ENCODE assay signal across 1 cellular context in genomic region chr6:17096076-17096475, GRCh38.
TF ChIP-seq lines count a peak whose summit lies in the region.

No MANE protein-coding gene starts in this region.

TF ChIP-seq in H1, 55 proteins besides CTCF, POLR2A, EP300 and RAD21:
- TF ChIP-seq E2F6 (IDR thresholded peaks at IDR 0.05) = no peak
- no peak for TF ChIP-seq EZH2 (IDR thresholded peaks at IDR 0.05; ENCODE audit: low read depth, low read length, severe bottlenecking)
- TF ChIP-seq CHD1 (IDR thresholded peaks at IDR 0.05; ENCODE audit: low read depth, low read length) = no peak
- no peak for TF ChIP-seq CHD2 (IDR thresholded peaks at IDR 0.05; ENCODE audit: low read length)
- TF ChIP-seq ASH2L (IDR thresholded peaks at IDR 0.05; ENCODE audit: low read length) = no peak
- TF ChIP-seq TBP (IDR thresholded peaks at IDR 0.05; ENCODE audit: low read depth, low read length) = no peak
- no peak for TF ChIP-seq HDAC2 (IDR thresholded peaks at IDR 0.05; ENCODE audit: borderline replicate concordance in 1 of 2, low read depth in 2 of 2, low read length in 2 of 2)
- TF ChIP-seq FOSL1 (IDR thresholded peaks at IDR 0.05; ENCODE audit: insufficient read depth, low read depth, low read length) = no peak
- no peak for TF ChIP-seq SUZ12 (IDR thresholded peaks at IDR 0.05; ENCODE audit: low read length)
- no peak for TF ChIP-seq YY1 (IDR thresholded peaks at IDR 0.05; ENCODE audit: low read depth, low read length)
- TF ChIP-seq TAF1 (IDR thresholded peaks at IDR 0.05; ENCODE audit: low read depth, low read length) = no peak
- TF ChIP-seq POLR2AphosphoS5 (IDR thresholded peaks at IDR 0.05; ENCODE audit: low read depth, low read length) = no peak
- no peak for TF ChIP-seq HDAC6 (IDR thresholded peaks at IDR 0.05; ENCODE audit: low read depth, low read length)
- no peak for TF ChIP-seq ATF2 (IDR thresholded peaks at IDR 0.05; ENCODE audit: low read length)
